In the genomic region with DNA sequence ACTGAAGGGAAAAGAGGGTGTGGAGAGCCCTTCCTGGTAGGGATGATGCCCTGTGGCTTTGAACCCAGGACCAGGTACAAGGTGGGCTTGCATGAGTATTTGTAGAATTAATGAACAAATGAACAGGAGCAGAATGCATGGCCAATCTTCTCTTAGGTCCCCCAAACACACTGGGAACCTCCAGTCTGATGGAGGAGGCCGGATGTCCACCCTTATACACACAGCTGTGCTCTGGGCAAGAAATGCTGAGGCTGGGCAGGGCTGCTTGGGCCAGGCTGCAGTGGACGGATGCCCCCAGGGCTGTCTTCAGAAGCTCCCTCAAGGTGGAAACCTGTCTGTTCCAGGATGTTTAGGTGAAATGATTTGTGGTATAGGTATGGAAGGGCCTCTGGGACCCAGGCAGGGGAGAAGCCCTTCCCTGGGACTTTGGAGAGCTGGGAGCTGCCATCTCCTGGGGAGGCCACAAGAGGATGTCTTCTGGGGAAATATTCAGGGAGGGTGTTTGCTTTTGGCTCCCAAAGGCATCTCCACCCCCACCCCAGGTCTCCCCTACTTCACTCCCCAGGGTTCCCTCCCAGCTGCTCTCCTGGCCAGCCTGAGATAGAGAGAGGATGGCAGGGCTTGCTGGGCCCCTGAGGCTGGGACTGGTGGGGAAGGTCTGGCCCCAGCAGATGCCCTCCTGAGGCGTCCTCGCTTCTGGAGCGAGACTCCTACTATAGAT, we compare ENCODE assay signal across 21 cellular contexts.
"Had no signal": no experiment of that assay in that cellular context is flagged by ENCODE, and none has a peak within 500 bp of the region (broad histone marks: within the 10 kb centered on the region; RNA-seq: fewer than 3 reads in every experiment).

No MANE protein-coding gene starts in this region.

- DNase-seq: activated CD4-positive, alpha-beta T cell treated with anti-CD3 and anti-CD28 coated beads for 36 hours; activated CD4-positive, CD25-positive, alpha-beta regulatory T cell; activated CD8-positive, alpha-beta memory T cell treated with anti-CD3 and anti-CD28 coated beads, Interleukin-2, amount 10 ng/mL, durations not matched to agents 7 days and 5 days; activated CD8-positive, alpha-beta T cell treated with anti-CD3 and anti-CD28 coated beads, Interleukin-2, amount 10 ng/mL, durations not matched to agents 7 days and 5 days; activated naive CD8-positive, alpha-beta T cell treated with anti-CD3 and anti-CD28 coated beads, Interleukin-2, amount 50 U/mL, for 24 hours; activated T-cell treated with anti-CD3 and anti-CD28 coated beads, Interleukin-2, amount 50 U/mL, for 48 hours; amygdala; endodermal cell; foreskin keratinocyte; sigmoid colon; stimulated activated CD4-positive, alpha-beta T cell treated with anti-CD3 and anti-CD28 coated beads, Interleukin-15, amount 100 ng/mL, for 24 hours; stimulated activated CD4-positive, alpha-beta T cell treated with anti-CD3 and anti-CD28 coated beads, Interleukin-2, amount 100 ng/mL, for 24 hours; stimulated activated naive B cell treated with anti-CD40 and anti-IgM and Interleukin-4, amounts not matched to agents 10 μg/mL and 1 μg/mL and 100 μg/mL, for 72 hours; T-helper 1 cell; uterus had no signal

- H3K4me3 ChIP-seq: esophagus muscularis mucosa, lung, mucosa of descending colon, sigmoid colon, smooth muscle cell, tibial nerve, uterus had no signal

- H3K36me3 ChIP-seq: esophagus muscularis mucosa, sigmoid colon, tibial nerve, uterus had no signal

- H3K27ac ChIP-seq: esophagus muscularis mucosa, foreskin keratinocyte, sigmoid colon, tibial nerve, uterus had no signal

- ATAC-seq: activated CD4-positive, alpha-beta T cell treated with anti-CD3 and anti-CD28 coated beads for 36 hours; activated CD8-positive, alpha-beta memory T cell treated with anti-CD3 and anti-CD28 coated beads, Interleukin-2, amount 10 ng/mL, durations not matched to agents 7 days and 5 days; activated CD8-positive, alpha-beta T cell treated with anti-CD3 and anti-CD28 coated beads, Interleukin-2, amount 10 ng/mL, durations not matched to agents 7 days and 5 days; activated naive CD8-positive, alpha-beta T cell treated with anti-CD3 and anti-CD28 coated beads, Interleukin-2, amount 50 U/mL, for 24 hours; foreskin keratinocyte; mucosa of descending colon; natural killer cell treated with Interleukin-12 subunit alpha and Interleukin-12 subunit beta and Interleukin-15 and Interleukin-18, amount 100 ng/mL, for 72 hours; stimulated activated naive B cell treated with anti-CD40 and anti-IgM and Interleukin-4, amounts not matched to agents 10 μg/mL and 1 μg/mL and 100 μg/mL, for 72 hours had no signal

- H3K9me3 ChIP-seq: esophagus muscularis mucosa, mucosa of descending colon, sigmoid colon, tibial nerve, uterus had no signal

- H3K4me1 ChIP-seq: foreskin keratinocyte, sigmoid colon, tibial nerve, uterus had no signal

- H3K4me2 ChIP-seq: smooth muscle cell had no signal

- H3K27me3 ChIP-seq: esophagus muscularis mucosa, foreskin keratinocyte, sigmoid colon, tibial nerve, uterus had no signal
